Comparison of ENCODE assay signal across 8 cellular contexts in genomic region chr9:98707158-98708102, GRCh38. TPM values are rescaled to one million over a fixed set of nuclear protein-coding genes. Genes with fewer than 3 reads are reported as not detected.
A peak's percentile ranks its signal among the peaks of the same experiment; 100 is the strongest.
DNase-seq lines count a peak whose midpoint lies in the region; ATAC-seq and TF ChIP-seq lines count a peak whose summit lies in the region.

No MANE protein-coding gene starts in this region.

- no peak overlapping the region for H3K4me3 Mint-ChIP-seq in stimulated activated effector memory CD8-positive, alpha-beta T cell treated with anti-CD3 and anti-CD28 coated beads, Interleukin-12 subunit alpha, Interleukin-12 subunit beta, amount 100 ng/mL, for 72 hours

- peaks cover 70% of the 10 kb centered on the region for H3K27me3 ChIP-seq in iPS-15b (ENCODE audit: control insufficient read depth, insufficient read depth, low read length)

- H3K4me3 ChIP-seq in astrocyte of the cerebellum (ENCODE audit: low read depth, low read length) (no peak overlapping the region), iPS-15b (ENCODE audit: low read depth, low read length) (peak overlapping the region; percentile 60)

- no peaks in the 10 kb centered on the region for H3K9me3 Mint-ChIP-seq in stimulated activated effector memory CD8-positive, alpha-beta T cell treated with anti-CD3 and anti-CD28 coated beads, Interleukin-12 subunit alpha, Interleukin-12 subunit beta, amount 100 ng/mL, for 72 hours

- H3K27ac Mint-ChIP-seq in stimulated activated effector memory CD8-positive, alpha-beta T cell treated with anti-CD3 and anti-CD28 coated beads, Interleukin-12 subunit alpha, Interleukin-12 subunit beta, amount 100 ng/mL, for 72 hours: no peak overlapping the region

- H3K9ac ChIP-seq in iPS-15b (ENCODE audit: low read depth, low read length): no peak overlapping the region

- TF ChIP-seq CTCF in 22Rv1 (IDR thresholded peaks at IDR 0.05) (peak; percentile 83), astrocyte of the cerebellum (IDR thresholded peaks at IDR 0.05; ENCODE audit: low read depth, low read length, missing control alignments) (peak; percentile 68)

- H3K36me3 Mint-ChIP-seq in stimulated activated effector memory CD8-positive, alpha-beta T cell treated with anti-CD3 and anti-CD28 coated beads, Interleukin-12 subunit alpha, Interleukin-12 subunit beta, amount 100 ng/mL, for 72 hours: no peaks in the 10 kb centered on the region

- H3K36me3 ChIP-seq in iPS-15b (ENCODE audit: control insufficient read depth, insufficient read depth, low read length): no peaks in the 10 kb centered on the region

- peaks cover 6% of the 10 kb centered on the region for H3K4me1 ChIP-seq in iPS-15b (ENCODE audit: control insufficient read depth, insufficient read depth, low read length)

- in situ Hi-C loops in G401 (cut with HindIII; ENCODE audit: low sequenced_read_pairs): no loop called here
- in situ Hi-C loops in astrocyte of the cerebellum (cut with HindIII; ENCODE audit: low sequenced_read_pairs): no loop called here

- H3K27ac ChIP-seq in 22Rv1: no peak overlapping the region

- no peaks in the 10 kb centered on the region for H3K9me3 ChIP-seq in iPS-15b (ENCODE audit: control insufficient read depth, insufficient read depth, low read length)

- ATAC-seq in stimulated activated effector memory CD8-positive, alpha-beta T cell treated with anti-CD3 and anti-CD28 coated beads, Interleukin-12 subunit alpha, Interleukin-12 subunit beta, amount 100 ng/mL, for 72 hours: peak; percentile 49
- no peak for ATAC-seq in GM18907 (IDR thresholded peaks at IDR 0.05; ENCODE audit: unreplicated experiment)

- DNase-seq in G401 (ENCODE audit: low spot score): peak; percentile 91
- DNase-seq in NCI-H1694 treated with DMSO at 0.1 percent for 48 hours (lab: John Stamatoyannopoulos, UW): peak; percentile 76
- peak; percentile 27 for DNase-seq in astrocyte of the cerebellum (ENCODE audit: low read depth)
- peak in 1 of 2 donors; percentile 60 for DNase-seq in stimulated activated effector memory CD8-positive, alpha-beta T cell treated with anti-CD3 and anti-CD28 coated beads, Interleukin-12 subunit alpha, Interleukin-12 subunit beta, amount 100 ng/mL, for 72 hours (ENCODE audit: low spot score in 2 of 2)
- DNase-seq in SIG-M5 (lab: John Stamatoyannopoulos, UW): no peak

- H3K4me1 Mint-ChIP-seq in stimulated activated effector memory CD8-positive, alpha-beta T cell treated with anti-CD3 and anti-CD28 coated beads, Interleukin-12 subunit alpha, Interleukin-12 subunit beta, amount 100 ng/mL, for 72 hours: no peaks in the 10 kb centered on the region

RNA-seq across cellular contexts. Expression of gene GABBR2, which starts 1.3 kb away (rescaled TPM):
- total RNA-seq in G401 (2014; rRNA removed; shearing (Covaris generic)): not detected in 2 replicates
